ENCODE assay signal across 9 cellular contexts in the genomic region with DNA sequence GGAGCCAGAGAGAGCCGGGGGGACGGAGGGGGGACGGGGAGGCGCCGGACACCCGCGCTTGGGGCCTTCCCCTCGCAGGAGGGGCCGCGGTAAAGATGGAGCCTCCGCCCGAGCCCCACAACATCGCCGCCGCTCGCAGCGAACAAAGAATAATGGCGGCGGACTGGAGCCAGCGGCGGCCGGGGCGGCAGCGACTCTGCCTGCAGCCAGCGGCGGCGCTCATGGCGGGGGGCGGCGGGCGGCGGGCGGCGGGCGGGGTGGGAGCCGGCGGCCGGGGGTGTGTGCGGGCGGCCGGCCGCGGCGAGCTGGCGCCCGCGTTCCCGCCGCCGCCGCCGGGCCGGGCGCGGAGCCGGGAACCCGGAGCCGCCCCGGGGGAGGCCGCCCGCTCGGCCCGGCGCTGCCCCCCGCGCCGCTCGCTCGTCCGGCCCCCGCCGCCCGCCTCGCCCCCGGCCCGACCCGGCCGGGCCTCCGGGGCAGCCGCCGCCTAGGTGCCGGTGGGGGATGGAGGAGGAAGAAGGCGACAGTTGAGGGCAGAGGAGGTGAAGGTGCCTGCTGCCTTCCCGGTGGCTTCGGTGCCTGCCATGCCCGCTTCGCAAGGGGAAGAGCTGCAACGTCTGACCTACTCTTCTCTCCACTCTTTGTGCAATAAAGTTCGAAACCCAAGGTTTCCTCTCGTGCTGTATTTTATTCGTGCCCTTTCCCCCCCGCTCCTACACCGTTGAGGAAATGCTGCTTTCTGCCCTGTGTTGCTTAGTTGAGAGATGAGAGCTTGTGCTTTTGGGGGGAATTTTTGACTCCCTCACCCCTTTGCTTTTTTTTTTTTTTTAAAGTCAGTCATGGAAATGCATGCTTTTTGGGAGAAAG. TPM values are rescaled to one million over a fixed set of nuclear protein-coding genes. Genes with fewer than 3 reads are reported as not detected.
DNase-seq lines count a peak whose midpoint lies in the region; ATAC-seq, FAIRE-seq and TF ChIP-seq lines count a peak whose summit lies in the region.
"Had no signal": no experiment of that assay in that cellular context is flagged by ENCODE, and none has a peak within 500 bp of the region (broad histone marks: within the 10 kb centered on the region; RNA-seq: fewer than 3 reads in every experiment).

No MANE protein-coding gene starts in this region.

- peaks cover 20% of the 10 kb centered on the region; the same call in 1 of the 2 replicates for H4K20me1 ChIP-seq in HepG2 (ENCODE audit: insufficient read depth, low read length)

- no peaks in the 10 kb centered on the region; a peak in 1 of 5 replicates for H3K27me3 ChIP-seq in HepG2 (ENCODE audit: control insufficient read depth in 1 of 2, insufficient read depth in 2 of 2, low read length in 2 of 2)

- H3K4me1 ChIP-seq in HepG2 (ENCODE audit: insufficient read depth, low read length) = peaks cover 48% of the 10 kb centered on the region

- H3K9me3 ChIP-seq in HepG2 (ENCODE audit: low read length) = no peaks in the 10 kb centered on the region

- no peak for TF ChIP-seq RAD21 in HepG2 (CRISPR knock-in tag; IDR thresholded peaks at IDR 0.05)

- H3K4me3 ChIP-seq in HepG2 (replicated peaks in 1 of 3; ENCODE audit: insufficient read depth in 1 of 3, low read depth in 2 of 3, low read length in 3 of 3) = peak overlapping the region; percentile 93 to 98 (median 94)

- peak overlapping the region; percentile 86 for H3K4me2 ChIP-seq in HepG2 (ENCODE audit: low read depth, low read length)

- H3K9ac ChIP-seq in HepG2 (ENCODE audit: insufficient read depth, low read depth, low read length) = peak overlapping the region; percentile 96

- DNase-seq in D341Med (ENCODE audit: low spot score) = peak; percentile 75
- DNase-seq in NCI-H1105 (lab: John Stamatoyannopoulos, UW) = peak; percentile 28
- peak in 3 of 4 experiments; percentile 8 to 43 (median 41) for DNase-seq in activated CD4-positive, CD25-positive, alpha-beta regulatory T cell (lab: John Stamatoyannopoulos, UW)
- DNase-seq in cerebellar cortex (ENCODE audit: low spot score) = peak; percentile 41
- peak; percentile 30 for DNase-seq in HepG2 (ENCODE audit: low spot score)
- peak in 2 of 3 donors; percentile 21 to 22 for DNase-seq in stimulated activated CD4-positive, alpha-beta T cell treated with anti-CD3 and anti-CD28 coated beads, TNF-alpha, amount 100 ng/mL, for 1 hour (ENCODE audit: low read depth in 3 of 3, low spot score in 1 of 3)
- DNase-seq in NCI-H187 (lab: John Stamatoyannopoulos, UW) = no peak

- no peak overlapping the region for H2AFZ ChIP-seq in HepG2 (ENCODE audit: low read length)

- no peaks in the 10 kb centered on the region for H3K36me3 ChIP-seq in HepG2 (replicated peaks in 1 of 2; ENCODE audit: control insufficient read depth in 1 of 2, insufficient read depth in 2 of 2, low read length in 2 of 2)

- POLR2A ChIA-PET in HepG2 (lab: Yijun Ruan, JAX) = interaction anchor here (0.7 to 4.2 kb wide), 29 partner anchors 8 to 1444 kb away, joined by 3 to 30 read pairs (median 4); a partner anchor contains a TSS

- TF ChIP-seq CTCF in HepG2 (CRISPR knock-in tag; IDR thresholded peaks at IDR 0.05) = no peak

- ATAC-seq in GM21737 (IDR thresholded peaks at IDR 0.05; ENCODE audit: unreplicated experiment) (peak; percentile 6), HepG2 (no peak)

- H3K27ac ChIP-seq in HepG2 (ENCODE audit: extremely low read length, insufficient read depth, low read length) = peak overlapping the region; percentile 96

- peak; percentile 26 for FAIRE-seq in HepG2 (lab: Jason Lieb, UNC)
- FAIRE-seq: colon had no signal

- intact Hi-C loops in HepG2 (cut with micrococcal nuclease; ENCODE audit: unreplicated experiment) = loop anchor here (2.0 to 5.0 kb wide), 2 partner anchors 42 to 94 kb away; a partner anchor contains a TSS

- WGBS in HepG2 (ENCODE audit: low lambda C conversion rate) = 4% methylated on average over 25 of the region's 93 CpGs

- TF ChIP-seq EP300 in HepG2 (IDR thresholded peaks at IDR 0.05; ENCODE audit: low read depth in 2 of 2, low read length in 2 of 2) (no peak), HepG2 (CRISPR knock-in tag; IDR thresholded peaks at IDR 0.05; ENCODE audit: borderline replicate concordance) (no peak)

- CTCF ChIA-PET in HepG2 (lab: Yijun Ruan, JAX; ENCODE audit: low intra/inter-chr PET ratio, low total read pairs) = no interaction called here

- in situ Hi-C loops in HepG2 (cut with HindIII; ENCODE audit: extremely low pct_ligation_motif_present, low pct_unique_long_range_greater_than_20kb) = loop anchor here (10.0 kb wide), 1 partner anchor 194 kb away; no protein-coding TSS in a partner anchor

- H3K79me2 ChIP-seq in HepG2 (ENCODE audit: insufficient read depth, low read length) = peaks cover 52% of the 10 kb centered on the region

- peak in 1 of 2 experiments; percentile 42; a peak in 1 of 4 replicates for TF ChIP-seq POLR2A in HepG2 (IDR thresholded peaks at IDR 0.05; ENCODE audit: insufficient read depth in 1 of 2, low read depth in 2 of 2, low read length in 2 of 2)

- BruUV-seq in HepG2 (replicated peaks; lab: Mats Ljungman, UMichigan) = no TSS peak

TF ChIP-seq in HepG2, 621 proteins besides CTCF, POLR2A, EP300 and RAD21 (continues in another document):
- peak; percentile 91 for TF ChIP-seq YY1 (IDR thresholded peaks at IDR 0.05; ENCODE audit: insufficient read depth, insufficient replicate concordance, low read depth, low read length)
- TF ChIP-seq SIN3A (IDR thresholded peaks at IDR 0.05; ENCODE audit: borderline replicate concordance, low read depth, low read length) = 0 out of 2 replicates have a peak, but pooled peaks have one; percentile 51
- TF ChIP-seq ZFP90 (CRISPR knock-in tag; IDR thresholded peaks at IDR 0.05; ENCODE audit: borderline replicate concordance) = no peak; the same call in 1 of the 2 replicates
- TF ChIP-seq, protein P1, sequence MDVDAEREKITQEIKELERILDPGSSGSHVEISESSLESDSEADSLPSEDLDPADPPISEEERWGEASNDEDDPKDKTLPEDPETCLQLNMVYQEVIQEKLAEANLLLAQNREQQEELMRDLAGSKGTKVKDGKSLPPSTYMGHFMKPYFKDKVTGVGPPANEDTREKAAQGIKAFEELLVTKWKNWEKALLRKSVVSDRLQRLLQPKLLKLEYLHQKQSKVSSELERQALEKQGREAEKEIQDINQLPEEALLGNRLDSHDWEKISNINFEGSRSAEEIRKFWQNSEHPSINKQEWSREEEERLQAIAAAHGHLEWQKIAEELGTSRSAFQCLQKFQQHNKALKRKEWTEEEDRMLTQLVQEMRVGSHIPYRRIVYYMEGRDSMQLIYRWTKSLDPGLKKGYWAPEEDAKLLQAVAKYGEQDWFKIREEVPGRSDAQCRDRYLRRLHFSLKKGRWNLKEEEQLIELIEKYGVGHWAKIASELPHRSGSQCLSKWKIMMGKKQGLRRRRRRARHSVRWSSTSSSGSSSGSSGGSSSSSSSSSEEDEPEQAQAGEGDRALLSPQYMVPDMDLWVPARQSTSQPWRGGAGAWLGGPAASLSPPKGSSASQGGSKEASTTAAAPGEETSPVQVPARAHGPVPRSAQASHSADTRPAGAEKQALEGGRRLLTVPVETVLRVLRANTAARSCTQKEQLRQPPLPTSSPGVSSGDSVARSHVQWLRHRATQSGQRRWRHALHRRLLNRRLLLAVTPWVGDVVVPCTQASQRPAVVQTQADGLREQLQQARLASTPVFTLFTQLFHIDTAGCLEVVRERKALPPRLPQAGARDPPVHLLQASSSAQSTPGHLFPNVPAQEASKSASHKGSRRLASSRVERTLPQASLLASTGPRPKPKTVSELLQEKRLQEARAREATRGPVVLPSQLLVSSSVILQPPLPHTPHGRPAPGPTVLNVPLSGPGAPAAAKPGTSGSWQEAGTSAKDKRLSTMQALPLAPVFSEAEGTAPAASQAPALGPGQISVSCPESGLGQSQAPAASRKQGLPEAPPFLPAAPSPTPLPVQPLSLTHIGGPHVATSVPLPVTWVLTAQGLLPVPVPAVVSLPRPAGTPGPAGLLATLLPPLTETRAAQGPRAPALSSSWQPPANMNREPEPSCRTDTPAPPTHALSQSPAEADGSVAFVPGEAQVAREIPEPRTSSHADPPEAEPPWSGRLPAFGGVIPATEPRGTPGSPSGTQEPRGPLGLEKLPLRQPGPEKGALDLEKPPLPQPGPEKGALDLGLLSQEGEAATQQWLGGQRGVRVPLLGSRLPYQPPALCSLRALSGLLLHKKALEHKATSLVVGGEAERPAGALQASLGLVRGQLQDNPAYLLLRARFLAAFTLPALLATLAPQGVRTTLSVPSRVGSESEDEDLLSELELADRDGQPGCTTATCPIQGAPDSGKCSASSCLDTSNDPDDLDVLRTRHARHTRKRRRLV (CRISPR knock-in tag; IDR thresholded peaks at IDR 0.05) = 0 out of 2 replicates have a peak, but pooled peaks have one; percentile 76
- no peak for TF ChIP-seq TBX2 (CRISPR knock-in tag; IDR thresholded peaks at IDR 0.05; ENCODE audit: borderline replicate concordance)

RNA-seq across cellular contexts. Expression of a gene that starts 0.6 kb away (rescaled TPM):
- total RNA-seq in HepG2 (2016; rRNA removed; fragmentation: Illumina TruSeq; extraction: Trizol) = 51.9 and 79.5 TPM in 2 replicates
- 30.8 and 35.3 TPM in 2 replicates for total RNA-seq in HepG2 (2016; cell fraction: cytosol; rRNA removed; fragmentation: Illumina TruSeq; extraction: Trizol; ENCODE audit: low read depth)
- total RNA-seq in HepG2 (2016; cell fraction: insoluble cytoplasmic fraction; rRNA removed; fragmentation: Illumina TruSeq; extraction: Trizol) = 53.4 and 76.4 TPM in 2 replicates
- 35.2 and 40.3 TPM in 2 replicates for total RNA-seq in HepG2 (2016; cell fraction: membrane; rRNA removed; fragmentation: Illumina TruSeq; extraction: Trizol)
- total RNA-seq in HepG2 (2016; cell fraction: nucleus; rRNA removed; fragmentation: Illumina TruSeq; extraction: Trizol) = 48.0 and 50.4 TPM in 2 replicates
- 49.3 and 51.8 TPM in 2 replicates for polyA plus RNA-seq in HepG2 (2011; rRNA removed)
- 29.0 and 29.6 TPM in 2 replicates for polyA plus RNA-seq in HepG2 (2011; cell fraction: cytosol; rRNA removed)
- polyA plus RNA-seq in HepG2 (2011; cell fraction: nucleus; rRNA removed) = 38.1 and 40.9 TPM in 2 replicates
- 24.6 and 28.3 TPM in 2 replicates for polyA plus RNA-seq in HepG2 (2012)
- 7.6 and 8.2 TPM in 2 replicates for polyA plus RNA-seq in HepG2 (2016; cell fraction: cytosol; fragmentation: Illumina TruSeq; extraction: Trizol; ENCODE audit: low read depth)
- 40.9 and 45.2 TPM in 2 replicates for polyA plus RNA-seq in HepG2 (2016; cell fraction: insoluble cytoplasmic fraction; fragmentation: Illumina TruSeq; extraction: Trizol; ENCODE audit: low read depth)
- 14.6 and 15.8 TPM in 2 replicates for polyA plus RNA-seq in HepG2 (2016; cell fraction: membrane; fragmentation: Illumina TruSeq; extraction: Trizol; ENCODE audit: low read depth)
- polyA plus RNA-seq in HepG2 (2016; cell fraction: nucleus; fragmentation: Illumina TruSeq; extraction: Trizol; ENCODE audit: insufficient read depth, low read depth) = 24.2 and 42.3 TPM in 2 replicates
- 92.6 and 106 TPM in 2 replicates for polyA minus RNA-seq in HepG2 (2011; rRNA and poly(A)+ RNA removed; ENCODE audit: low replicate concordance)
- polyA minus RNA-seq in HepG2 (2011; cell fraction: cytosol; rRNA and poly(A)+ RNA removed) = 36.9 and 38.6 TPM in 2 replicates
- 76.7 and 91.5 TPM in 2 replicates for polyA minus RNA-seq in HepG2 (2011; cell fraction: nucleus; rRNA and poly(A)+ RNA removed)

Comparison
In these comparisons a context has a peak if more than half of its experiments do, and no peak if none do; other contexts are left out.
1. DNase-seq: peak in D341Med (single experiment), NCI-H1105 (single experiment), activated CD4-positive, CD25-positive, alpha-beta regulatory T cell (3 of 4), cerebellar cortex (single experiment), HepG2 (single experiment) and stimulated activated CD4-positive, alpha-beta T cell treated with anti-CD3 and anti-CD28 coated beads, TNF-alpha, amount 100 ng/mL, for 1 hour (2 of 3); none in NCI-H187 (0 of 2).